Comparison of ENCODE assay signal across 16 cellular contexts in genomic region chr2:60836491-60836890, GRCh38.
"Had no signal": no experiment of that assay in that cellular context is flagged by ENCODE, and none has a peak within 500 bp of the region (broad histone marks: within the 10 kb centered on the region; RNA-seq: fewer than 3 reads in every experiment).

No MANE protein-coding gene starts in this region.

- H3K36me3 ChIP-seq: adrenal gland had no signal

- H3K4me3 Mint-ChIP-seq: activated CD8-positive, alpha-beta memory T cell treated with anti-CD3 and anti-CD28 coated beads, Interleukin-2, amount 10 ng/mL, durations not matched to agents 7 days and 5 days; activated naive CD4-positive, alpha-beta T cell treated with anti-CD3 and anti-CD28 coated beads for 36 hours; immature natural killer cell; naive thymus-derived CD8-positive, alpha-beta T cell; type B pancreatic cell had no signal

- H3K4me3 ChIP-seq: adrenal gland had no signal

- H3K9me3 Mint-ChIP-seq: activated naive CD4-positive, alpha-beta T cell treated with anti-CD3 and anti-CD28 coated beads for 36 hours; activated T-helper 2 cell treated with anti-CD3 and anti-CD28 coated beads, Interferon-gamma antibody, Interleukin-2, Interleukin-4, amounts not matched to agents 10 μg/mL and 5 μg/mL and 100 μg/mL, durations not matched to agents 14 hours and 24 hours and 36 hours; naive thymus-derived CD8-positive, alpha-beta T cell; type B pancreatic cell had no signal

- H3K4me1 ChIP-seq: adrenal gland had no signal

- H3K27me3 Mint-ChIP-seq: activated CD8-positive, alpha-beta memory T cell treated with anti-CD3 and anti-CD28 coated beads, Interleukin-2, amount 10 ng/mL, durations not matched to agents 7 days and 5 days had no signal

- FAIRE-seq: frontal cortex had no signal

- H3K27ac ChIP-seq: adrenal gland, epithelial cell of prostate had no signal

- H3K27me3 ChIP-seq: adrenal gland had no signal

- ATAC-seq: activated CD8-positive, alpha-beta memory T cell treated with anti-CD3 and anti-CD28 coated beads, Interleukin-2, amount 10 ng/mL, durations not matched to agents 7 days and 5 days; naive thymus-derived CD8-positive, alpha-beta T cell had no signal

- H3K27ac Mint-ChIP-seq: activated CD8-positive, alpha-beta memory T cell treated with anti-CD3 and anti-CD28 coated beads, Interleukin-2, amount 10 ng/mL, durations not matched to agents 7 days and 5 days; activated naive CD4-positive, alpha-beta T cell treated with anti-CD3 and anti-CD28 coated beads for 36 hours; activated T-helper 2 cell treated with anti-CD3 and anti-CD28 coated beads, Interferon-gamma antibody, Interleukin-2, Interleukin-4, amounts not matched to agents 10 μg/mL and 5 μg/mL and 100 μg/mL, durations not matched to agents 14 hours and 24 hours and 36 hours; immature natural killer cell; type B pancreatic cell had no signal

- H3K36me3 Mint-ChIP-seq: activated CD8-positive, alpha-beta memory T cell treated with anti-CD3 and anti-CD28 coated beads, Interleukin-2, amount 10 ng/mL, durations not matched to agents 7 days and 5 days; immature natural killer cell; naive thymus-derived CD8-positive, alpha-beta T cell; type B pancreatic cell had no signal

- DNase-seq: activated CD4-positive, alpha-beta T cell treated with anti-CD3 and anti-CD28 coated beads, Interleukin-2, amount 50 U/mL, for 4 hours; activated CD4-positive, CD25-positive, alpha-beta regulatory T cell treated with anti-CD3 and anti-CD28 coated beads, Interleukin-2, amount 50 U/mL, for 72 hours; activated CD8-positive, alpha-beta memory T cell treated with anti-CD3 and anti-CD28 coated beads, Interleukin-2, amount 10 ng/mL, durations not matched to agents 7 days and 5 days; activated naive CD4-positive, alpha-beta T cell treated with anti-CD3 and anti-CD28 coated beads for 36 hours; activated T-cell treated with anti-CD3 and anti-CD28 coated beads, Interleukin-2, amount 50 U/mL, for 1 hour; adrenal gland; head of caudate nucleus; immature natural killer cell; mesenchymal stem cell; naive thymus-derived CD8-positive, alpha-beta T cell; stimulated activated CD4-positive, alpha-beta T cell treated with anti-CD3 and anti-CD28 coated beads, Interleukin-2, amount 100 ng/mL, for 48 hours; stimulated activated naive CD4-positive, alpha-beta T cell had no signal

- H3K9me3 ChIP-seq: adrenal gland had no signal
